Comparison of ENCODE assay signal across 14 cellular contexts in genomic region chr1:102099916-102100315, GRCh38.
DNase-seq lines count a peak whose midpoint lies in the region; ATAC-seq, FAIRE-seq and TF ChIP-seq lines count a peak whose summit lies in the region.
"Had no signal": no experiment of that assay in that cellular context is flagged by ENCODE, and none has a peak within 500 bp of the region (broad histone marks: within the 10 kb centered on the region; RNA-seq: fewer than 3 reads in every experiment).

No MANE protein-coding gene starts in this region.

- H3K9ac ChIP-seq in SK-N-SH: no peak overlapping the region
- H3K9ac ChIP-seq: BLaER1 treated with 17β-estradiol and CSF1 and Interleukin-3, amounts not matched to agents 10 nM and 100 nM; GM23248 had no signal

- no peaks in the 10 kb centered on the region for H3K9me2 ChIP-seq in SK-N-SH

- CTCF ChIA-PET in SK-N-SH (lab: Yijun Ruan, JAX): interaction anchor here (0.8 kb wide), 1 partner anchor 11 kb away, joined by 3 read pairs; no protein-coding TSS in a partner anchor

- H3K9me3 ChIP-seq in gastroesophageal sphincter: no peaks in the 10 kb centered on the region
- H3K9me3 ChIP-seq in SK-N-SH: no peaks in the 10 kb centered on the region
- H3K9me3 ChIP-seq: BLaER1 treated with 17β-estradiol and CSF1 and Interleukin-3, amounts not matched to agents 10 nM and 100 nM had no signal

- H3K4me2 ChIP-seq in SK-N-SH: no peak overlapping the region
- H3K4me2 ChIP-seq: BLaER1 treated with 17β-estradiol and CSF1 and Interleukin-3, amounts not matched to agents 10 nM and 100 nM had no signal

- 88 to 92% methylated on average over 3 to 4 of the region's 4 CpGs for WGBS in gastroesophageal sphincter (ENCODE audit: low coverage in 1 of 2), 2 donors
- WGBS in SK-N-SH (ENCODE audit: low lambda C conversion rate): 48% methylated on average over 4 of the region's 4 CpGs

- no peak for TF ChIP-seq RAD21 in SK-N-SH (IDR thresholded peaks at IDR 0.05; ENCODE audit: low read length)

- no peak for TF ChIP-seq EP300 in gastroesophageal sphincter (IDR thresholded peaks at IDR 0.05)
- TF ChIP-seq EP300 in SK-N-SH (IDR thresholded peaks at IDR 0.05; ENCODE audit: borderline replicate concordance in 1 of 2, low read depth in 1 of 2, low read length in 1 of 2): no peak

- no peaks in the 10 kb centered on the region for H3F3A ChIP-seq in SK-N-SH (replicated peaks; ENCODE audit: insufficient read depth)

- H3K27ac ChIP-seq in gastroesophageal sphincter (no peak overlapping the region), SK-N-SH (ENCODE audit: low read depth in 2 of 2, low read length in 1 of 2) (no peak overlapping the region)
- H3K27ac ChIP-seq: 22Rv1; BLaER1 treated with 17β-estradiol and CSF1 and Interleukin-3, amounts not matched to agents 10 nM and 100 nM; GM23248 had no signal

- TF ChIP-seq POLR2A in gastroesophageal sphincter (IDR thresholded peaks at IDR 0.05): no peak

- H3K27me3 ChIP-seq in kidney epithelial cell (ENCODE audit: control insufficient read depth, insufficient read depth, low read length): no peaks in the 10 kb centered on the region
- H3K27me3 ChIP-seq in gastroesophageal sphincter: no peaks in the 10 kb centered on the region
- no peaks in the 10 kb centered on the region for H3K27me3 ChIP-seq in SK-N-SH (ENCODE audit: insufficient read depth)
- H3K27me3 ChIP-seq: BLaER1 treated with 17β-estradiol and CSF1 and Interleukin-3, amounts not matched to agents 10 nM and 100 nM had no signal

- DNase-seq in ACHN: peak; percentile 4
- DNase-seq in RCC 7860 (ENCODE audit: low spot score): peak; percentile 35
- DNase-seq in kidney epithelial cell (ENCODE audit: low read depth): peak; percentile 19
- peak; percentile 46 for DNase-seq in renal cortical epithelial cell (ENCODE audit: low read depth)
- no peak for DNase-seq in activated naive CD4-positive, alpha-beta T cell (lab: John Stamatoyannopoulos, UW)
- no peak for DNase-seq in SK-N-SH
- DNase-seq: Calu3; CD4-positive, CD25-positive, alpha-beta regulatory T cell; DMS 273 treated with DMSO at 0.1 percent for 48 hours; GM23248; H7 had no signal

- TF ChIP-seq CTCF in kidney epithelial cell (IDR thresholded peaks at IDR 0.05; ENCODE audit: insufficient read depth, low read length, poor library complexity, severe bottlenecking) (no peak), gastroesophageal sphincter (IDR thresholded peaks at IDR 0.05) (no peak), SK-N-SH (IDR thresholded peaks at IDR 0.05) (no peak)

- no peak overlapping the region for H3K4me3 ChIP-seq in kidney epithelial cell (ENCODE audit: low read depth, low read length)
- H3K4me3 ChIP-seq in gastroesophageal sphincter: no peak overlapping the region
- H3K4me3 ChIP-seq in SK-N-SH (ENCODE audit: low read depth in 2 of 2, low read length in 1 of 2): no peak overlapping the region
- H3K4me3 ChIP-seq: BLaER1 treated with 17β-estradiol and CSF1 and Interleukin-3, amounts not matched to agents 10 nM and 100 nM; GM23248 had no signal

- no peak for FAIRE-seq in RCC 7860 (lab: Jason Lieb, UNC)

- no peaks in the 10 kb centered on the region for H4K20me1 ChIP-seq in SK-N-SH (ENCODE audit: insufficient read depth)
- H4K20me1 ChIP-seq: BLaER1 treated with 17β-estradiol and CSF1 and Interleukin-3, amounts not matched to agents 10 nM and 100 nM had no signal

- no peaks in the 10 kb centered on the region for H3K79me2 ChIP-seq in SK-N-SH (ENCODE audit: insufficient read depth)

- no peak for ATAC-seq in gastroesophageal sphincter

- no peaks in the 10 kb centered on the region for H3K4me1 ChIP-seq in gastroesophageal sphincter
- no peaks in the 10 kb centered on the region for H3K4me1 ChIP-seq in SK-N-SH (ENCODE audit: control insufficient read depth in 1 of 2, insufficient read depth in 2 of 2, low read depth in 1 of 2, low read length in 1 of 2)
- H3K4me1 ChIP-seq: BLaER1 treated with 17β-estradiol and CSF1 and Interleukin-3, amounts not matched to agents 10 nM and 100 nM had no signal

- POLR2A ChIA-PET in SK-N-SH (lab: Yijun Ruan, JAX): no interaction called here

- in situ Hi-C loops in ACHN (cut with HindIII; ENCODE audit: low pct_ligation_motif_present, low pct_unique_long_range_greater_than_20kb, low sequenced_read_pairs): no loop called here

- no peak overlapping the region for H2AFZ ChIP-seq in SK-N-SH (ENCODE audit: low read depth)
- H2AFZ ChIP-seq: GM23248 had no signal

- H3K36me3 ChIP-seq in kidney epithelial cell (ENCODE audit: control insufficient read depth, insufficient read depth, low read length): no peaks in the 10 kb centered on the region
- no peaks in the 10 kb centered on the region for H3K36me3 ChIP-seq in gastroesophageal sphincter
- H3K36me3 ChIP-seq in SK-N-SH (replicated peaks in 1 of 2; ENCODE audit: control insufficient read depth in 1 of 2, insufficient read depth in 2 of 2, low read length in 1 of 2): no peaks in the 10 kb centered on the region
- H3K36me3 ChIP-seq: BLaER1 treated with 17β-estradiol and CSF1 and Interleukin-3, amounts not matched to agents 10 nM and 100 nM had no signal

TF ChIP-seq in SK-N-SH, 30 proteins besides CTCF, POLR2A, EP300 and RAD21:
- no peak for TF ChIP-seq MEF2A (IDR thresholded peaks at IDR 0.05; ENCODE audit: borderline replicate concordance, low read depth)
- TF ChIP-seq NRF1 (IDR thresholded peaks at IDR 0.05; ENCODE audit: low read depth, low read length): no peak
- TF ChIP-seq FOSL2 (IDR thresholded peaks at IDR 0.05; ENCODE audit: borderline replicate concordance, low read depth): no peak
- TF ChIP-seq, protein P1, sequence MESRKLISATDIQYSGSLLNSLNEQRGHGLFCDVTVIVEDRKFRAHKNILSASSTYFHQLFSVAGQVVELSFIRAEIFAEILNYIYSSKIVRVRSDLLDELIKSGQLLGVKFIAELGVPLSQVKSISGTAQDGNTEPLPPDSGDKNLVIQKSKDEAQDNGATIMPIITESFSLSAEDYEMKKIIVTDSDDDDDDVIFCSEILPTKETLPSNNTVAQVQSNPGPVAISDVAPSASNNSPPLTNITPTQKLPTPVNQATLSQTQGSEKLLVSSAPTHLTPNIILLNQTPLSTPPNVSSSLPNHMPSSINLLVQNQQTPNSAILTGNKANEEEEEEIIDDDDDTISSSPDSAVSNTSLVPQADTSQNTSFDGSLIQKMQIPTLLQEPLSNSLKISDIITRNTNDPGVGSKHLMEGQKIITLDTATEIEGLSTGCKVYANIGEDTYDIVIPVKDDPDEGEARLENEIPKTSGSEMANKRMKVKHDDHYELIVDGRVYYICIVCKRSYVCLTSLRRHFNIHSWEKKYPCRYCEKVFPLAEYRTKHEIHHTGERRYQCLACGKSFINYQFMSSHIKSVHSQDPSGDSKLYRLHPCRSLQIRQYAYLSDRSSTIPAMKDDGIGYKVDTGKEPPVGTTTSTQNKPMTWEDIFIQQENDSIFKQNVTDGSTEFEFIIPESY (IDR thresholded peaks at IDR 0.05; ENCODE audit: borderline replicate concordance, low read depth): no peak
- TF ChIP-seq RXRA (IDR thresholded peaks at IDR 0.05; ENCODE audit: borderline replicate concordance, low read depth): no peak
- TF ChIP-seq FOXJ3 (CRISPR knock-in tag; IDR thresholded peaks at IDR 0.05): no peak
- no peak for TF ChIP-seq SIN3A (IDR thresholded peaks at IDR 0.05; ENCODE audit: borderline replicate concordance, low read depth, low read length)
- no peak for TF ChIP-seq TEAD4 (IDR thresholded peaks at IDR 0.05; ENCODE audit: borderline replicate concordance, insufficient read depth)
- TF ChIP-seq IRF3 (IDR thresholded peaks at IDR 0.05; ENCODE audit: low read depth, low read length): no peak

Comparison
In these comparisons a context has a peak if more than half of its experiments do, and no peak if none do; other contexts are left out.
1. DNase-seq: peak in ACHN (single experiment), RCC 7860 (single experiment), kidney epithelial cell (single experiment) and renal cortical epithelial cell (single experiment); none in activated naive CD4-positive, alpha-beta T cell (0 of 4) and SK-N-SH (single experiment).